11 cellular contexts compared by ENCODE assay signal in the genomic region with DNA sequence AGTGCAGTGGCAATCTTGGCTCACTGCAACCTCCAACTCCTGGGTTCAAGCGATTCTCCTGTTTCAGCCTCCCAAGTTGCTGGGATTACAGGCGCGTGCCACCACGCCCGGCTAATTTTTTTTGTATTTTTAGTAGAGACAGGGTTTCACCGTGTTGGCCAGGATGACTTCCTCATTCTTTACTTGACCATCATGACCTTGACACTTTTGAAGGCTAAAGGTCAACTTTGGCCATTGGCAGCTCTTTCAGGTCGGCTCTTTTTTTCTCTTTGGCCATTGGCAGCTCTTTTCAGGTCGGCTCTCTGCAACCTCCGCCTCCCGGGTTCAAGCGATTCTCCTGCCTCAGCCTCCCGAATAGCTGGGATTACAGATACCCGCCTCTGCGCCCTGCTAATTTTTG. TPM values are rescaled to one million over a fixed set of nuclear protein-coding genes. Genes with fewer than 3 reads are reported as not detected.
"Had no signal": no experiment of that assay in that cellular context is flagged by ENCODE, and none has a peak within 500 bp of the region (broad histone marks: within the 10 kb centered on the region; RNA-seq: fewer than 3 reads in every experiment).

No MANE protein-coding gene starts in this region.

RNA-seq across cellular contexts. Expression of a gene that starts 37.8 kb away (rescaled TPM):
- total RNA-seq: activated B cell treated with CpG ODN at 0.5 μM for 24 hours; activated CD4-positive, alpha-beta memory T cell treated with anti-CD3 and anti-CD28 coated beads for 36 hours; activated CD4-positive, alpha-beta T cell treated with anti-CD3 and anti-CD28 coated beads, Interleukin-2, amount 10 ng/mL, durations not matched to agents 24 days and 14 days; activated CD8-positive, alpha-beta memory T cell treated with anti-CD3 and anti-CD28 coated beads for 36 hours; activated CD8-positive, alpha-beta T cell treated with anti-CD3 and anti-CD28 coated beads for 36 hours; activated naive CD8-positive, alpha-beta T cell treated with anti-CD3 and anti-CD28 coated beads, Interleukin-2, amount 10 ng/mL, durations not matched to agents 7 days and 5 days; activated T-helper 2 cell treated with anti-CD3 and anti-CD28 coated beads, Interferon-gamma antibody, Interleukin-2, Interleukin-4, amounts not matched to agents 10 μg/mL and 5 μg/mL and 100 μg/mL, durations not matched to agents 14 hours and 24 hours and 36 hours; ascending aorta; cardiac muscle cell; cerebellum; T-helper 1 cell treated with Interleukin-12 subunit alpha and Interleukin-12 subunit beta and Interleukin-4 antibody, amounts not matched to agents 30 ng/mL and 1 ng/mL, for 36 hours had no signal
- polyA plus RNA-seq: cardiac muscle cell had no signal
